In the genomic region with DNA sequence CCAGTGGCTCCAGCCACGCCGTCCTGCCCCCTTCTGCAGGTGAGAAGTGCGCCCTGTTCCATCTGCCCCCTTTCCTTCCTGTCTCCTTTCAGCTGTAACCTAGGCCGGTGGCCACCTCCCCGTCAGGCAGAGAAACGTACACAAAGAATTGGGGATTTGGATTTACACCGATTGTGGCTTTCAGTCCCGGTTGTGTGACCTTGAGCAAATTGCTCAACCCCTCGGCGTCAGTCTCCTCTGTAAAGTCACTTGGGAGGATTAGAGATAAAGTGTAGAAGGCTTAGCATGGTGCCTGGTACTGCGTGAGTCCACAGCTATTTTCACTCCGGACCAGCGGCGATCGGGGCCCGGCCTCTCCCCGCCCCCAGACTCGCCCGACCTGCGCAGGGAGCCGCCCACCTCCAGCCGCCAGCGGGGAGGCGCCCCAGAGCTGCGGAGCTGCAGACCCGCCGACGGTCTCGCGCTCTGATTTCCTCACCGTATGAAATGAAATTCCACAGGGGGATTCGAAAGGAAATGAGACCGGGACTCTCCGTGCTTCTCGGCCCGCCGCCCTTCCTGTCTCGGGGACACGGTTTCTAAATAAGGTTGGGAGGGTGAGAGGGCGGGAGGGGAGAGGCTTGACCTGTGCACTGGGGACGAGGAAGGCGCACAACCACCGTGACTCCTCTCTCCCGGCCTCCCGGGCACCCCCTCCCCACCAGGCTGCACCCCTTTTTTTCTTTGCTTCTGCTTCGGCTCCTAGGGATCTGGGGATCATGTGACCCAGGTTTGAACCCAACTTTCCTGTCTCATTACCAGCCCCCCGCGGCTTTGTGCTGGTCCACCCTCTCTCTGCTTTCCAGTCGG, we compare ENCODE assay signal across 8 cellular contexts. TPM values are rescaled to one million over a fixed set of nuclear protein-coding genes. Genes with fewer than 3 reads are reported as not detected.
DNase-seq lines count a peak whose midpoint lies in the region; ATAC-seq lines count a peak whose summit lies in the region.

No MANE protein-coding gene starts in this region.

- H3K9ac ChIP-seq in skeletal muscle tissue (ENCODE audit: low read depth in 1 of 3, low read length in 3 of 3): peak overlapping the region; percentile 77 to 95 (median 87)

- H3K4me3 Mint-ChIP-seq in activated CD4-positive, alpha-beta T cell treated with anti-CD3 and anti-CD28 coated beads for 36 hours: peak overlapping the region; percentile 75
- peak overlapping the region; percentile 85 to 99 (median 92) for H3K4me3 Mint-ChIP-seq in IgD-negative memory B cell

- CTCF ChIA-PET in activated CD4-positive, alpha-beta T cell treated with anti-CD3 and anti-CD28 coated beads for 36 hours (lab: Charles Lee): interaction anchor here (0.6 to 3.6 kb wide), 5 partner anchors 9 to 1270 kb away, joined by 3 to 18 read pairs (median 4); a partner anchor contains a TSS

- H3K9me3 ChIP-seq in SJCRH30 (replicated peaks): no peaks in the 10 kb centered on the region
- H3K9me3 ChIP-seq in skeletal muscle tissue (ENCODE audit: control insufficient read depth in 3 of 3, low read length in 3 of 3): no peaks in the 10 kb centered on the region

- H3K36me3 ChIP-seq in SJCRH30 (no peaks in the 10 kb centered on the region), skeletal muscle tissue (ENCODE audit: control insufficient read depth in 3 of 3, insufficient read depth in 3 of 3, low read length in 3 of 3) (peaks cover 10 to 13% (median 12%) of the 10 kb centered on the region in 3 donors)

- peaks cover 6% of the 10 kb centered on the region for H3K4me1 ChIP-seq in SJCRH30
- H3K4me1 ChIP-seq in skeletal muscle tissue (ENCODE audit: control insufficient read depth in 3 of 3, insufficient read depth in 3 of 3, low read length in 3 of 3): peaks cover 25 to 35% (median 34%) of the 10 kb centered on the region in 3 donors

- POLR2A ChIA-PET in activated CD4-positive, alpha-beta T cell treated with anti-CD3 and anti-CD28 coated beads for 36 hours (lab: Charles Lee): interaction anchor here (0.6 kb wide), 1 partner anchor 82 kb away, joined by 3 read pairs; a partner anchor contains a TSS

- no peaks in the 10 kb centered on the region for H3K36me3 Mint-ChIP-seq in activated CD4-positive, alpha-beta T cell treated with anti-CD3 and anti-CD28 coated beads for 36 hours (ENCODE audit: low read depth)
- H3K36me3 Mint-ChIP-seq in IgD-negative memory B cell: no peaks in the 10 kb centered on the region

- peak overlapping the region; percentile 85 for H3K4me3 ChIP-seq in SJCRH30
- peak overlapping the region; percentile 90 to 93 (median 92) for H3K4me3 ChIP-seq in skeletal muscle tissue (ENCODE audit: low read length in 3 of 3)

- intact Hi-C loops in activated CD4-positive, alpha-beta T cell treated with anti-CD3 and anti-CD28 coated beads for 36 hours (cut with DNase I, micrococcal nuclease): no loop called here

- H3K27ac Mint-ChIP-seq in activated CD4-positive, alpha-beta T cell treated with anti-CD3 and anti-CD28 coated beads for 36 hours: peak overlapping the region; percentile 23
- H3K27ac Mint-ChIP-seq in IgD-negative memory B cell: peak overlapping the region in 2 of 3 donors; percentile 12 to 67

- H3K27ac ChIP-seq in SJCRH30: peak overlapping the region; percentile 26; the same call in 1 of the 2 replicates
- H3K27ac ChIP-seq in skeletal muscle tissue (ENCODE audit: low read depth, low read length): peak overlapping the region; percentile 80

- H3K9me3 Mint-ChIP-seq in activated CD4-positive, alpha-beta T cell treated with anti-CD3 and anti-CD28 coated beads for 36 hours (ENCODE audit: low read depth): no peaks in the 10 kb centered on the region
- H3K9me3 Mint-ChIP-seq in IgD-negative memory B cell: no peaks in the 10 kb centered on the region

- H3K27me3 Mint-ChIP-seq in activated CD4-positive, alpha-beta T cell treated with anti-CD3 and anti-CD28 coated beads for 36 hours: peaks cover 50% of the 10 kb centered on the region
- peaks cover 21% of the 10 kb centered on the region for H3K27me3 Mint-ChIP-seq in IgD-negative memory B cell

- H3K27me3 ChIP-seq in SJCRH30: no peaks in the 10 kb centered on the region
- no peaks in the 10 kb centered on the region for H3K27me3 ChIP-seq in skeletal muscle tissue (ENCODE audit: control insufficient read depth in 3 of 3, insufficient read depth in 3 of 3, low read length in 3 of 3)

- peaks cover 12% of the 10 kb centered on the region for H3K4me1 Mint-ChIP-seq in activated CD4-positive, alpha-beta T cell treated with anti-CD3 and anti-CD28 coated beads for 36 hours
- H3K4me1 Mint-ChIP-seq in IgD-negative memory B cell: peaks cover 6 to 16% (median 9%) of the 10 kb centered on the region in 3 donors

- ATAC-seq in activated CD4-positive, alpha-beta T cell treated with anti-CD3 and anti-CD28 coated beads for 36 hours: peak; percentile 52

- peak; percentile 48 for DNase-seq in activated CD4-positive, alpha-beta T cell treated with anti-CD3 and anti-CD28 coated beads for 36 hours
- DNase-seq in activated CD4-positive, alpha-beta T cell treated with anti-CD3 and anti-CD28 coated beads, Interleukin-2, amount 50 U/mL, for 4 hours: no peak
- DNase-seq in GOT3 (lab: John Stamatoyannopoulos, UW): peak; percentile 35
- DNase-seq in SJCRH30: peak; percentile 84 to 88
- peak; percentile 4 for DNase-seq in central memory CD4-positive, alpha-beta T cell
- DNase-seq in iris pigment epithelial cell (ENCODE audit: low read depth): peak; percentile 90

RNA-seq across cellular contexts. Expression of a gene that starts 0.7 kb away (rescaled TPM):
- total RNA-seq in activated CD4-positive, alpha-beta T cell treated with anti-CD3 and anti-CD28 coated beads for 36 hours: under 1 TPM; 0.14 to 0.21 TPM
- not detected for polyA plus RNA-seq in IgD-negative memory B cell
- 5.8 and 6.1 TPM in 2 replicates for total RNA-seq in SJCRH30 (2014; rRNA removed; shearing (Covaris generic))
- 56.4 TPM for total RNA-seq in skeletal muscle tissue

Comparison
In these comparisons a context has a peak if more than half of its experiments do, and no peak if none do; other contexts are left out.
1. DNase-seq: peak in activated CD4-positive, alpha-beta T cell treated with anti-CD3 and anti-CD28 coated beads for 36 hours (single experiment), GOT3 (single experiment), SJCRH30 (2 of 2), central memory CD4-positive, alpha-beta T cell (single experiment) and iris pigment epithelial cell (single experiment); none in activated CD4-positive, alpha-beta T cell treated with anti-CD3 and anti-CD28 coated beads, Interleukin-2, amount 50 U/mL, for 4 hours (0 of 2).